30 cellular contexts compared by ENCODE assay signal in the genomic region with DNA sequence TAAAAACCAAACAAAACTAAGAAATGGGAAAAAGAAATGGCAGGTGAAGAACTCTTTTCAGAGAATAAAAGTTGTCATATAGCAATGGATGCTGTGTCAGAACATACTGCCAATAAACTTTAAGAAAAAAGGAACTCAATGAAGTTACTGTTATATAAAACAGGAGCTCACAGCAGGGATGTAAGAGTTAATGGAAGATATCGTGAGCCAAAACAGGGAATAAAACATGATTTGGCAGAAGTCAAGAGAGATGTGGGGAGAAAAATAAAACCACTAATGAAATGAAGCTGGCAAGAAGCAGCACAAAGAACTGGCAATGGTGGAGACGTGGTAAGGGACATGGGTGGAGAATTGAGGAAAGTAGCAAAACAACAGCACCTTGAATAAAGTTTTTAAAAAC.
DNase-seq lines count a peak whose midpoint lies in the region; ATAC-seq, FAIRE-seq and TF ChIP-seq lines count a peak whose summit lies in the region.
"Had no signal": no experiment of that assay in that cellular context is flagged by ENCODE, and none has a peak within 500 bp of the region (broad histone marks: within the 10 kb centered on the region; RNA-seq: fewer than 3 reads in every experiment).

No MANE protein-coding gene starts in this region.

- no peaks in the 10 kb centered on the region for H3K27me3 ChIP-seq in GM12878 (replicated peaks in 1 of 2; ENCODE audit: control insufficient read depth in 2 of 2, insufficient read depth in 2 of 2, low read length in 1 of 2)
- no peaks in the 10 kb centered on the region for H3K27me3 ChIP-seq in neutrophil
- H3K27me3 ChIP-seq: BE2C, right lobe of liver, thyroid gland had no signal

- in situ Hi-C loops in KBM-7 (cut with MboI; ENCODE audit: low pct_unique_long_range_greater_than_20kb, low sequenced_read_pairs) (no loop called here), GM12878 (cut with MboI) (loop anchor here (5.0 kb wide), 1 partner anchor 46 kb away; no protein-coding TSS in a partner anchor)

- no peak for ATAC-seq in GM12878
- ATAC-seq: left ventricle myocardium superior, WTC11 had no signal

- intact Hi-C loops in GM12878 (cut with micrococcal nuclease; ENCODE audit: unreplicated experiment), result no loop called here

- H3K4me1 ChIP-seq in GM12878 (ENCODE audit: control insufficient read depth, insufficient read depth, low read length) (peaks cover 41% of the 10 kb centered on the region), neutrophil (ENCODE audit: control insufficient read depth in 1 of 2, insufficient read depth in 1 of 2, low read depth in 1 of 2, low read length in 1 of 2) (peaks cover 41 to 60% of the 10 kb centered on the region in 2 experiments)
- H3K4me1 ChIP-seq: BE2C had no signal

- no peak overlapping the region for H3K4me3 Mint-ChIP-seq in type B pancreatic cell
- H3K4me3 Mint-ChIP-seq: activated CD4-positive, alpha-beta memory T cell treated with anti-CD3 and anti-CD28 coated beads for 36 hours; endodermal cell; neural crest cell; WTC11 had no signal

- BruUV-seq in GM12878 (replicated peaks; lab: Mats Ljungman, UMichigan), result no TSS peak

- no peaks in the 10 kb centered on the region for H3K36me3 Mint-ChIP-seq in type B pancreatic cell
- H3K36me3 Mint-ChIP-seq: WTC11 had no signal

- POLR2A ChIA-PET in GM12878 (lab: Charles Lee), result interaction anchor here (0.8 to 1.7 kb wide), 11 partner anchors 8 to 128 kb away, joined by 3 to 13 read pairs (median 3); no protein-coding TSS in a partner anchor

- RAD21 ChIA-PET in GM12878 (lab: Charles Lee; ENCODE audit: unreplicated experiment), result interaction anchor here (1.1 to 3.7 kb wide), 9 partner anchors 10 to 107 kb away, joined by 3 to 54 read pairs (median 6); a partner anchor contains a TSS

- no peak for TF ChIP-seq POLR2A in GM12878 (IDR thresholded peaks at IDR 0.05; ENCODE audit: low read depth, low read length)

- H2AFZ ChIP-seq in GM12878 (ENCODE audit: control insufficient read depth, low read depth, low read length), result no peak overlapping the region

- DNase-seq in NOMO-1 treated with dmso at 0.1 percent for 144 hours (lab: John Stamatoyannopoulos, UW; ENCODE audit: unreplicated experiment), result peak; percentile 3
- no peak for DNase-seq in NOMO-1 (lab: John Stamatoyannopoulos, UW; ENCODE audit: unreplicated experiment in 2 of 2)
- DNase-seq in KBM-7, result peak; percentile 58
- no peak for DNase-seq in GM12878 (ENCODE audit: low read depth, low spot score)
- no peak for DNase-seq in type B pancreatic cell (ENCODE audit: extremely low spot score, unreplicated experiment)
- no peak for DNase-seq in HPDE6-E6E7 (ENCODE audit: extremely low spot score)
- no peak for DNase-seq in NCI-H187 (lab: John Stamatoyannopoulos, UW)
- DNase-seq: activated CD4-positive, alpha-beta memory T cell treated with anti-CD3 and anti-CD28 coated beads for 36 hours; activated gamma-delta T cell treated with Interleukin-2 at 50 U/mL for 16 hours; activated T-cell treated with anti-CD3 and anti-CD28 coated beads for 4 hours; BE2C; DMS53; endodermal cell; GDM1; GOT3; hypothalamus; left ventricle myocardium superior; NCI-H1694 treated with DMSO at 0.1 percent for 48 hours; NCI-H526 treated with DMSO at 0.1 percent for 48 hours; right lobe of liver; stimulated activated CD4-positive, alpha-beta T cell treated with anti-CD3 and anti-CD28 coated beads, Interleukin-4, amount 100 ng/mL, for 4 hours; stimulated activated naive CD4-positive, alpha-beta T cell treated with Interleukin-2 at 50 U/mL for 16 hours; T-helper 9 cell; thyroid gland had no signal

- no peaks in the 10 kb centered on the region; a peak in 2 of 4 replicates for H3K36me3 ChIP-seq in GM12878 (ENCODE audit: control insufficient read depth in 2 of 2, insufficient read depth in 2 of 2, low read length in 1 of 2)
- H3K36me3 ChIP-seq in neutrophil, result no peaks in the 10 kb centered on the region
- H3K36me3 ChIP-seq: BE2C, right lobe of liver, thyroid gland had no signal

- H3K4me3 ChIP-seq in GM12878, result no peak overlapping the region
- H3K4me3 ChIP-seq in neutrophil (ENCODE audit: low read depth in 1 of 2, low read length in 1 of 2), result no peak overlapping the region
- H3K4me3 ChIP-seq: right lobe of liver, thyroid gland had no signal

- no peak for FAIRE-seq in GM12878 (lab: Jason Lieb, UNC)
- FAIRE-seq: A204.1, HTR-8/SVneo, islet of Langerhans had no signal

- SMC1A ChIA-PET in GM12878 (lab: Charles Lee; ENCODE audit: uncharacterized antibody, unreplicated experiment), result interaction anchor here (0.8 to 8.1 kb wide), 20 partner anchors 8 to 128 kb away, joined by 3 to 96 read pairs (median 6); a partner anchor contains a TSS

- no peak for TF ChIP-seq RAD21 in GM12878 (IDR thresholded peaks at IDR 0.05; ENCODE audit: insufficient read depth, low read depth, low read length)

- H4K20me1 ChIP-seq in GM12878 (ENCODE audit: control insufficient read depth, insufficient read depth), result no peaks in the 10 kb centered on the region

- no peaks in the 10 kb centered on the region for H3K9me3 Mint-ChIP-seq in type B pancreatic cell
- H3K9me3 Mint-ChIP-seq: activated CD4-positive, alpha-beta memory T cell treated with anti-CD3 and anti-CD28 coated beads for 36 hours; endodermal cell; neural crest cell; WTC11 had no signal

- H3K27ac ChIP-seq in GM12878 (ENCODE audit: control insufficient read depth, insufficient read depth) (peak overlapping the region; percentile 82), neutrophil (peak overlapping the region; percentile 10)
- H3K27ac ChIP-seq: right lobe of liver had no signal

- H3K27me3 Mint-ChIP-seq in type B pancreatic cell, result no peaks in the 10 kb centered on the region
- H3K27me3 Mint-ChIP-seq: activated CD4-positive, alpha-beta memory T cell treated with anti-CD3 and anti-CD28 coated beads for 36 hours had no signal

- TF ChIP-seq EP300 in GM12878 (IDR thresholded peaks at IDR 0.05; ENCODE audit: borderline replicate concordance in 1 of 2, control insufficient read depth in 1 of 2, low read depth in 2 of 2, low read length in 2 of 2), result no peak

- H3K9me3 ChIP-seq in GM12878 (replicated peaks; ENCODE audit: control insufficient read depth, insufficient read depth, low read length) (no peaks in the 10 kb centered on the region; the same call in 1 of the 3 replicates), neutrophil (no peaks in the 10 kb centered on the region)
- H3K9me3 ChIP-seq: BE2C, right lobe of liver, thyroid gland had no signal

- no peak overlapping the region for H3K27ac Mint-ChIP-seq in type B pancreatic cell
- H3K27ac Mint-ChIP-seq: activated CD4-positive, alpha-beta memory T cell treated with anti-CD3 and anti-CD28 coated beads for 36 hours; endodermal cell; WTC11 had no signal

- H3K9ac ChIP-seq in GM12878 (ENCODE audit: control insufficient read depth, insufficient read depth, low read length), result peak overlapping the region; percentile 4; the same call in 1 of the 2 replicates

- no peak for TF ChIP-seq CTCF in GM12878 (IDR thresholded peaks at IDR 0.05 in 2 of 3, conservative IDR thresholded peaks at IDR 0.05 in 1 of 3; ENCODE audit: control insufficient read depth in 2 of 3, extremely low read depth in 1 of 3, insufficient read depth in 1 of 3, low read depth in 3 of 3, low read length in 3 of 3)
- TF ChIP-seq CTCF in neutrophil (IDR thresholded peaks at IDR 0.05), result no peak
- TF ChIP-seq CTCF in type B pancreatic cell (conservative IDR thresholded peaks at IDR 0.05), result no peak

- CTCF ChIA-PET in GM12878 (lab: Yijun Ruan, JAX), result interaction anchor here (1.0 to 8.5 kb wide), 8 partner anchors 9 to 255 kb away, joined by 3 to 67 read pairs (median 17); a partner anchor contains a TSS

- peak overlapping the region; percentile 9; the same call in 1 of the 2 replicates for H3K4me2 ChIP-seq in GM12878 (ENCODE audit: control insufficient read depth, insufficient read depth)

- 74% methylated on average over 2 of the region's 2 CpGs for WGBS in GM12878 (ENCODE audit: insufficient coverage, insufficient replicate concordance, low lambda C conversion rate, missing lambda C conversion rate)

- H3K79me2 ChIP-seq in GM12878 (ENCODE audit: control insufficient read depth, insufficient read depth, low read length), result peaks cover 66% of the 10 kb centered on the region

- H3K4me1 Mint-ChIP-seq in type B pancreatic cell (ENCODE audit: unreplicated experiment), result peaks cover 8% of the 10 kb centered on the region
- H3K4me1 Mint-ChIP-seq: endodermal cell had no signal

TF ChIP-seq in GM12878, 131 proteins besides CTCF, POLR2A, EP300 and RAD21:
- TF ChIP-seq FOS (IDR thresholded peaks at IDR 0.05; ENCODE audit: borderline replicate concordance, extremely low read depth, insufficient read length) (no peak), BHLHE40 (IDR thresholded peaks at IDR 0.05; ENCODE audit: borderline replicate concordance in 1 of 2, low read depth in 2 of 2, low read length in 1 of 2) (no peak), SIX5 (IDR thresholded peaks at IDR 0.05; ENCODE audit: low read depth, low read length, severe bottlenecking) (no peak)

Comparison
In these comparisons a context has a peak if more than half of its experiments do, and no peak if none do; other contexts are left out.
1. DNase-seq: peak in NOMO-1 treated with dmso at 0.1 percent for 144 hours (single experiment) and KBM-7 (single experiment); none in NOMO-1 (0 of 2), GM12878 (single experiment), type B pancreatic cell (single experiment), HPDE6-E6E7 (single experiment) and NCI-H187 (0 of 2).